In the genomic region with DNA sequence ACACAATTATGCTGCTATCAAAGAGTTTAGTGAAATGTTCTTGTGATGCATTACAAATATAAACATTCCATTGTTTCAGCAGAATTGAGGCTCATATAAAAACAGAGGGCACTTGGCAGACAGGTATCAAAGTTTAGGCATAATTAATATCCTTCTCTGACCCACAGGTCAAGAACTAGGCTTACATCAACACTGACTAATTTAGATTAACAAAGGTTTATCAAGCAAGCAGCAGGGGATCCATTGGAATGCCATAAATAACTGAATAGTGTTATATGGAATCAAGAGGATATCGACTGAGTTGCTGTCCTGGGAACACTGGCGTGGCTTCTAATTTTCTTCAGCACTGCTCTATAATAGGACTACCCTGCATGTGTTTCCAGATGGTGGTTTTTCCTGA, we compare ENCODE assay signal across 21 cellular contexts.
"Had no signal": no experiment of that assay in that cellular context is flagged by ENCODE, and none has a peak within 500 bp of the region (broad histone marks: within the 10 kb centered on the region; RNA-seq: fewer than 3 reads in every experiment).

No MANE protein-coding gene starts in this region.

- H3K4me3 ChIP-seq: dorsolateral prefrontal cortex, hepatocyte, mucosa of descending colon, skin epidermis, thoracic aorta, transverse colon had no signal

- H3K4me1 ChIP-seq: transverse colon had no signal

- H3K79me2 ChIP-seq: hepatocyte had no signal

- ATAC-seq: left lobe of liver; mucosa of descending colon; natural killer cell; sciatic nerve; stimulated activated naive B cell treated with anti-CD40 and anti-IgM and Interleukin-4, amounts not matched to agents 10 μg/mL and 1 μg/mL and 100 μg/mL, for 72 hours; stimulated activated naive CD8-positive, alpha-beta T cell treated with anti-CD3 and anti-CD28 coated beads, Interleukin-15, amount 100 ng/mL, for 72 hours had no signal

- H3K36me3 ChIP-seq: thoracic aorta, transverse colon had no signal

- H3K4me2 ChIP-seq: hepatocyte had no signal

- H3K27me3 ChIP-seq: dorsolateral prefrontal cortex, hepatocyte, transverse colon had no signal

- H3K27ac ChIP-seq: dorsolateral prefrontal cortex, hepatocyte, skin epidermis, thoracic aorta, transverse colon had no signal

- DNase-seq: cortex of kidney; dorsolateral prefrontal cortex; effector CD8-positive, alpha-beta T cell; foreskin melanocyte; head of caudate nucleus; islet precursor cell; mammary epithelial cell; mucosa of descending colon; natural killer cell; posterior cingulate gyrus; stimulated activated CD4-positive, alpha-beta T cell treated with anti-CD3 and anti-CD28 coated beads, Interleukin-2, amount 100 ng/mL, for 24 hours; stimulated activated CD4-positive, alpha-beta T cell treated with anti-CD3 and anti-CD28 coated beads, Interleukin-4, amount 100 ng/mL, for 4 hours; stimulated activated naive B cell treated with anti-CD40 and anti-IgM and Interleukin-4, amounts not matched to agents 10 μg/mL and 1 μg/mL and 100 μg/mL, for 72 hours; stimulated activated naive CD8-positive, alpha-beta T cell treated with anti-CD3 and anti-CD28 coated beads, Interleukin-15, amount 100 ng/mL, for 72 hours; substantia nigra; transverse colon had no signal

- H3K9me3 ChIP-seq: thoracic aorta, transverse colon had no signal
